19 cellular contexts compared by ENCODE assay signal in the genomic region with DNA sequence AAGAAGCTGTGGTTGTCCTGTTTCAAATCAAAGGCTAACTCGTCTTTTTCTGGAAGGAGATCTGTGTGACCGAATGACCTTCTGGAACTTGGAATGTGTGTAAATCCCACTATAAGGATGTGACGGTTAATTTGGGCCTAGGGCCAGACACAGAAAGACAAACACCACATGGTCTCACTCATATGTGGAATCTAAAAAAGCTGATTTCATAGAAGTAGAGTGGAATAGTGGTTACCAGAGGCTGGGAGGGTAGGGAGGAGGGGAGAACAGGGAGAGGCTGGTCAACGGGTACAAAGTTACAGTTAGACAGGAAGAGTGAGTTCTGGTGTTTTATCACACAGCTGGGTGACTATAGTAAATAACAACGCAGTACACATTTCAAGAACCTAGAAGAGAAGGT. TPM values are rescaled to one million over a fixed set of nuclear protein-coding genes. Genes with fewer than 3 reads are reported as not detected.
DNase-seq lines count a peak whose midpoint lies in the region; ATAC-seq, FAIRE-seq and TF ChIP-seq lines count a peak whose summit lies in the region.
"Had no signal": no experiment of that assay in that cellular context is flagged by ENCODE, and none has a peak within 500 bp of the region (broad histone marks: within the 10 kb centered on the region; RNA-seq: fewer than 3 reads in every experiment).

No MANE protein-coding gene starts in this region.

- FAIRE-seq in GM19239 (lab: Jason Lieb, UNC): no peak
- FAIRE-seq: HTR-8/SVneo had no signal

- H3K9me3 Mint-ChIP-seq in chondrocyte (ENCODE audit: low read depth): peaks cover 7% of the 10 kb centered on the region
- H3K9me3 Mint-ChIP-seq: activated CD4-positive, alpha-beta memory T cell treated with anti-CD3 and anti-CD28 coated beads, Interleukin-2, amount 10 ng/mL, durations not matched to agents 7 days and 5 days; activated naive CD8-positive, alpha-beta T cell treated with anti-CD3 and anti-CD28 coated beads for 36 hours; activated T-cell treated with anti-CD3 and anti-CD28 coated beads, Interleukin-2, amount 50 U/mL, for 72 hours; central memory CD8-positive, alpha-beta T cell had no signal

- no peaks in the 10 kb centered on the region for H3K36me3 ChIP-seq in left lung
- H3K36me3 ChIP-seq: left ventricle myocardium inferior, MG63, thyroid gland had no signal

- H3K4me1 ChIP-seq in left lung: no peaks in the 10 kb centered on the region
- H3K4me1 ChIP-seq: left ventricle myocardium inferior, thyroid gland had no signal

- no peak overlapping the region for H3K27ac ChIP-seq in left lung
- H3K27ac ChIP-seq: C4-2B, left ventricle myocardium inferior, thyroid gland had no signal

- no peak overlapping the region for H3K4me3 Mint-ChIP-seq in chondrocyte (ENCODE audit: unreplicated experiment)
- H3K4me3 Mint-ChIP-seq: activated CD4-positive, alpha-beta memory T cell treated with anti-CD3 and anti-CD28 coated beads, Interleukin-2, amount 10 ng/mL, durations not matched to agents 7 days and 5 days; activated naive CD8-positive, alpha-beta T cell treated with anti-CD3 and anti-CD28 coated beads for 36 hours; activated T-cell treated with anti-CD3 and anti-CD28 coated beads, Interleukin-2, amount 50 U/mL, for 72 hours; central memory CD8-positive, alpha-beta T cell had no signal

- H3K27me3 ChIP-seq in left lung: no peaks in the 10 kb centered on the region
- H3K27me3 ChIP-seq: MG63, thyroid gland had no signal

- no peak overlapping the region for H3K27ac Mint-ChIP-seq in chondrocyte (ENCODE audit: unreplicated experiment)
- H3K27ac Mint-ChIP-seq: activated CD4-positive, alpha-beta memory T cell treated with anti-CD3 and anti-CD28 coated beads, Interleukin-2, amount 10 ng/mL, durations not matched to agents 7 days and 5 days; activated naive CD8-positive, alpha-beta T cell treated with anti-CD3 and anti-CD28 coated beads for 36 hours had no signal

- H3K36me3 Mint-ChIP-seq in chondrocyte (ENCODE audit: low read depth): no peaks in the 10 kb centered on the region
- H3K36me3 Mint-ChIP-seq: activated naive CD8-positive, alpha-beta T cell treated with anti-CD3 and anti-CD28 coated beads for 36 hours had no signal

- H3K27me3 Mint-ChIP-seq in chondrocyte (ENCODE audit: low read depth): peaks cover 4% of the 10 kb centered on the region
- H3K27me3 Mint-ChIP-seq: activated CD4-positive, alpha-beta memory T cell treated with anti-CD3 and anti-CD28 coated beads, Interleukin-2, amount 10 ng/mL, durations not matched to agents 7 days and 5 days; activated naive CD8-positive, alpha-beta T cell treated with anti-CD3 and anti-CD28 coated beads for 36 hours; central memory CD8-positive, alpha-beta T cell had no signal

- no peaks in the 10 kb centered on the region for H3K9me3 ChIP-seq in left lung
- H3K9me3 ChIP-seq: left ventricle myocardium inferior, MG63, thyroid gland had no signal

- peak; percentile 69 for ATAC-seq in left lung
- ATAC-seq in GM18907 (IDR thresholded peaks at IDR 0.05; ENCODE audit: unreplicated experiment): no peak
- no peak for ATAC-seq in GM21526 (IDR thresholded peaks at IDR 0.05; ENCODE audit: low FRiP score, unreplicated experiment)
- ATAC-seq: activated T-cell treated with anti-CD3 and anti-CD28 coated beads, Interleukin-2, amount 50 U/mL, for 72 hours; HCT116 had no signal

- intact Hi-C loops in left lung (cut with DNase I): loop anchor here in 1 of 2 donors (10.0 kb wide), 1 partner anchor 237 kb away; no protein-coding TSS in a partner anchor

- TF ChIP-seq CTCF in choroid plexus epithelial cell (conservative IDR thresholded peaks at IDR 0.05; ENCODE audit: low read depth, low read length): no peak
- TF ChIP-seq CTCF in left lung (IDR thresholded peaks at IDR 0.05): no peak
- no peak for TF ChIP-seq CTCF in chondrocyte (IDR thresholded peaks at IDR 0.05)

- DNase-seq in HT1080 (ENCODE audit: low read depth) (peak; percentile 62), choroid plexus epithelial cell (ENCODE audit: low read depth) (peak; percentile 77), left lung (no peak), GM19239 (ENCODE audit: insufficient read length, low spot score) (no peak), chondrocyte (ENCODE audit: low spot score) (no peak)
- DNase-seq: activated CD4-positive, alpha-beta memory T cell treated with anti-CD3 and anti-CD28 coated beads, Interleukin-2, amount 10 ng/mL, durations not matched to agents 7 days and 5 days; activated naive CD8-positive, alpha-beta T cell treated with anti-CD3 and anti-CD28 coated beads for 36 hours; activated T-cell treated with anti-CD3 and anti-CD28 coated beads, Interleukin-2, amount 50 U/mL, for 72 hours; effector memory CD4-positive, alpha-beta T cell; left ventricle myocardium inferior; MG63; NCI-H187; thyroid gland had no signal

- no peak overlapping the region for H3K4me3 ChIP-seq in choroid plexus epithelial cell (ENCODE audit: low read depth, low read length)
- no peak overlapping the region for H3K4me3 ChIP-seq in left lung
- H3K4me3 ChIP-seq: left ventricle myocardium inferior, MG63, thyroid gland had no signal

- peaks cover 6% of the 10 kb centered on the region for H3K4me1 Mint-ChIP-seq in chondrocyte (ENCODE audit: low read depth)
- H3K4me1 Mint-ChIP-seq: activated CD4-positive, alpha-beta memory T cell treated with anti-CD3 and anti-CD28 coated beads, Interleukin-2, amount 10 ng/mL, durations not matched to agents 7 days and 5 days; activated naive CD8-positive, alpha-beta T cell treated with anti-CD3 and anti-CD28 coated beads for 36 hours; central memory CD8-positive, alpha-beta T cell had no signal

RNA-seq across cellular contexts. Expression of gene RGCC, which starts 39.3 kb away (rescaled TPM):
- 0.10 and 0.42 TPM in 2 replicates for total RNA-seq in HT1080 (2014; rRNA removed; shearing (Covaris generic))
- polyA plus RNA-seq in HT1080 (2015; cell fraction: cytosol; rRNA removed): 1.8 TPM in 2 replicates
- polyA plus RNA-seq in HT1080 (2015; cell fraction: nucleus; rRNA removed): 0.68 TPM in 1 of 2 replicates, not detected in the other
- total RNA-seq in left lung: 100 to 1,000 TPM; 173 to 196 TPM
- total RNA-seq in chondrocyte: not detected in 3 replicates

Comparison
In these comparisons a context has a peak if more than half of its experiments do, and no peak if none do; other contexts are left out.
1. DNase-seq: peak in HT1080 (single experiment) and choroid plexus epithelial cell (single experiment); none in left lung (0 of 2), GM19239 (single experiment) and chondrocyte (single experiment).
2. RNA of gene RGCC, which starts 39.3 kb away (total RNA-seq): 173 to 196 TPM in left lung; 0.10 to 0.42 TPM in HT1080 and not detected in chondrocyte; every median in the first group is over 100 times any median in the second.